In the genomic region with DNA sequence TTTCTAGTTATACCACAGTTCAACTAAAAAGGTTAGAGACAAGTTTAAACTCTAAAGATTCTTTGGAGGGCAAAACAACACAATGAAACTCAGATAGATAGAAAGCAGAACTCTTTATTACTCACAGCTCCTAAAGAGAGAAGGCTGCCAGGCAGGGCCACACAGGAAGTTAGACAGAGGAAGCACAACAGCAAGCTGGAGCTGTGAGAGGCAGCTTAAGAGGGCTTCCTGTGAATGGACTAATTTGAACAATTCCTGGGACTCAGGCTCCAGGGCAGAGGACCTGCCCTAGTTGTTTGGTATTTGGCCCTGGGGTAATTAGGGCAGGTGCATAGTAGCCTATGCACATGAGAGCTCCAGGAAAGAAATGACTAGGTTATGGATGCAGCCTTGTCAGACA, we compare ENCODE assay signal across 9 cellular contexts.
DNase-seq lines count a peak whose midpoint lies in the region; ATAC-seq lines count a peak whose summit lies in the region.
"Had no signal": no experiment of that assay in that cellular context is flagged by ENCODE, and none has a peak within 500 bp of the region (broad histone marks: within the 10 kb centered on the region; RNA-seq: fewer than 3 reads in every experiment).

No MANE protein-coding gene starts in this region.

- peak; percentile 67 for DNase-seq in ELF-1 (ENCODE audit: low read depth, low spot score)
- DNase-seq in Jurkat, Clone E6-1 (ENCODE audit: low read depth, low spot score), result peak; percentile 26
- peak; percentile 24 for DNase-seq in left cardiac atrium
- no peak for DNase-seq in kidney glomerular epithelial cell (lab: John Stamatoyannopoulos, UW)
- DNase-seq in sciatic nerve (ENCODE audit: low spot score), result no peak
- no peak for DNase-seq in NCI-H2171 (lab: John Stamatoyannopoulos, UW)
- DNase-seq: HCEC 1CT had no signal

- ATAC-seq in GM19025 (IDR thresholded peaks at IDR 0.05; ENCODE audit: low read depth, unreplicated experiment), result peak; percentile 56
- peak in 1 of 2 donors; percentile 43 for ATAC-seq in left cardiac atrium
- ATAC-seq in GM21381 (IDR thresholded peaks at IDR 0.05; ENCODE audit: unreplicated experiment), result no peak
- ATAC-seq in sciatic nerve, result no peak

- H3K4me3 ChIP-seq in Jurkat, Clone E6-1 (ENCODE audit: low read length), result no peak overlapping the region

- intact Hi-C loops in left cardiac atrium (cut with DNase I) (no loop called here), sciatic nerve (cut with DNase I) (no loop called here)

Comparison
In these comparisons a context has a peak if more than half of its experiments do, and no peak if none do; other contexts are left out.
1. DNase-seq: peak in ELF-1 (single experiment), Jurkat, Clone E6-1 (single experiment) and left cardiac atrium (single experiment); none in kidney glomerular epithelial cell (single experiment), sciatic nerve (single experiment) and NCI-H2171 (single experiment).